Comparison of ENCODE assay signal across 25 cellular contexts in genomic region chr6:25956231-25956630, GRCh38. TPM values are rescaled to one million over a fixed set of nuclear protein-coding genes. Genes with fewer than 3 reads are reported as not detected.
"Had no signal": no experiment of that assay in that cellular context is flagged by ENCODE, and none has a peak within 500 bp of the region (broad histone marks: within the 10 kb centered on the region; RNA-seq: fewer than 3 reads in every experiment).

No MANE protein-coding gene starts in this region.

- H3K27me3 ChIP-seq: SJCRH30 had no signal

- ATAC-seq: K562, Panc1, PC-3, Right ventricle myocardium inferior, SK-N-SH treated with all-trans-retinoic acid at 6 μM for 48 hours had no signal

- H3K27ac Mint-ChIP-seq: IgD-negative memory B cell had no signal

- H3K4me3 ChIP-seq: K562, SJCRH30 had no signal

- H3K36me3 ChIP-seq: SJCRH30 had no signal

- DNase-seq: Kasumi-1, MM.1S, NCI-H1092 treated with DMSO at 0.1 percent for 48 hours, NCI-H1436, NCI-H187, NCI-H2029, NCI-H2081 treated with DMSO at 0.1 percent for 48 hours, NCI-H2171 treated with DMSO at 0.1 percent for 48 hours, NCI-H345, NCI-H446 treated with DMSO at 0.1 percent for 48 hours, NCI-H510A treated with DMSO at 0.1 percent for 48 hours, NCI-H526 treated with DMSO at 0.1 percent for 48 hours, NCI-H748 treated with DMSO at 0.1 percent for 48 hours, PC-3, SHP77 treated with DMSO at 0.1 percent for 48 hours, SJCRH30 had no signal

- H3K9me3 Mint-ChIP-seq: IgD-negative memory B cell had no signal

- H3K27ac ChIP-seq: HL-60, KMS-11, SJCRH30 had no signal

- H3K36me3 Mint-ChIP-seq: IgD-negative memory B cell had no signal

- H3K27me3 Mint-ChIP-seq: IgD-negative memory B cell had no signal

RNA-seq across cellular contexts. Expression of gene SLC17A2, which starts 25.7 kb away (rescaled TPM):
- total RNA-seq: K562, M059J, PC-3, Right ventricle myocardium inferior, RPMI7951, SJCRH30 had no signal
- polyA plus RNA-seq: IgD-negative memory B cell, K562 had no signal
